8 cellular contexts compared by ENCODE assay signal in the genomic region with DNA sequence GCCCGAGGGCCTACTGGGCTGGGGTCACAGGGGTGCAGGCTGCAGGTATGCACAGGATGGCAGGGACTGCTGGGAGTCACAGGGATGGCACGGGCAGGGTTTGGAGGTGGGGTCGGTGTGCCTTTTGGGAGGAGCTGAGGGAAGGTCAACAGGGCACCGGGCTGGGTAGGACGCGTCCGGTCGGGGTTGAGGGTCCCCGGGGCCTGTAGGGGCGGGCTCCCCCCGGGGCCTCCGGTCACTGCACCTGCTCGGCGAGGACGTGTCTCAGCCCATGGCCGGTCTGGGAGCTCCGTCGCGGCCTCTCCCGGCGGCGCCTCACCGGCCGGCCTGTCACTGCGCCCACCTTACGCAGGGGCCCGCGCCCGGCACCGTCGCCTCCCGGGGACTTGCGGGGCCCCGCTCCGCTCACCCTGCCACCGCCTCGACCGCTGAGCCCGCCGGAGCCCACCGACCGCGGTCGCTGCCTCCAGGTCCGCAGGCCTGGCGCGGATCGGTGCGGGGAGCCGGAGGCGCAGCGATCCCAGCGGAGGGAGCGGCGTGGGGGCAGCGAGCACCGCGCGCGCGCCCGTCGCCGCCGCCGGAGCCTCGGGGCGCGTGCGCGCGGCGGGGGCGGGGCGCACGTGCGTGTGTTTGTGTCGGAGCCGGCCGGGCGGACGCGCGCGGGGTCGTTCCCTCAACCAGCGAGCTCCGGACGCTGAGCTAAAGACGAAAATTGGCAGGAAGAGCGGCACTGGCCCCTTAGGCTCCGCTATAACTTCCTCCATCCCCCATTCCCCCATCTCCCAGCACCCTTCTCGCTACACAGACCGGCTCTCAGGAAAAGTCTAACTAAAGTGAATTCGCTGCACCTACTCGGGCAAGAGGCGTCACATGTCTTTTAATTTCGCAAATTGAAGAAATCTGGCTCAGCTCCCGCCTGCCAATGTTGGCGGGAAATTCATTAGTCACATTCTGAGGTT. TPM values are rescaled to one million over a fixed set of nuclear protein-coding genes. Genes with fewer than 3 reads are reported as not detected.
DNase-seq lines count a peak whose midpoint lies in the region; ATAC-seq lines count a peak whose summit lies in the region.

A gene with protein sequence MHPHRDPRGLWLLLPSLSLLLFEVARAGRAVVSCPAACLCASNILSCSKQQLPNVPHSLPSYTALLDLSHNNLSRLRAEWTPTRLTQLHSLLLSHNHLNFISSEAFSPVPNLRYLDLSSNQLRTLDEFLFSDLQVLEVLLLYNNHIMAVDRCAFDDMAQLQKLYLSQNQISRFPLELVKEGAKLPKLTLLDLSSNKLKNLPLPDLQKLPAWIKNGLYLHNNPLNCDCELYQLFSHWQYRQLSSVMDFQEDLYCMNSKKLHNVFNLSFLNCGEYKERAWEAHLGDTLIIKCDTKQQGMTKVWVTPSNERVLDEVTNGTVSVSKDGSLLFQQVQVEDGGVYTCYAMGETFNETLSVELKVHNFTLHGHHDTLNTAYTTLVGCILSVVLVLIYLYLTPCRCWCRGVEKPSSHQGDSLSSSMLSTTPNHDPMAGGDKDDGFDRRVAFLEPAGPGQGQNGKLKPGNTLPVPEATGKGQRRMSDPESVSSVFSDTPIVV (minus strand): TSS at position 552 of the 959 bp plus-strand sequence. CDS start 815 bp downstream, outside the sequence.

- H3K27me3 ChIP-seq in iPS-15b (ENCODE audit: control insufficient read depth, insufficient read depth, low read length) (peaks cover 44% of the 10 kb centered on the region), skeletal muscle satellite cell (ENCODE audit: control insufficient read depth, insufficient read depth, low read length) (peaks cover 40% of the 10 kb centered on the region)

- peak within 1 kb of the TSS; percentile 95 for H3K4me2 ChIP-seq in skeletal muscle satellite cell (ENCODE audit: low read length)

- H3K9me3 ChIP-seq in T-helper 17 cell (ENCODE audit: control insufficient read depth, low read length, poor library complexity, severe bottlenecking) = no peaks in the 10 kb centered on the region
- H3K9me3 ChIP-seq in iPS-15b (ENCODE audit: control insufficient read depth, insufficient read depth, low read length) = no peaks in the 10 kb centered on the region
- H3K9me3 ChIP-seq in skeletal muscle satellite cell (replicated peaks; ENCODE audit: low read length) = no peaks in the 10 kb centered on the region

- ATAC-seq in T-helper 17 cell = peak; percentile 81
- no peak for ATAC-seq in HG02981 (IDR thresholded peaks at IDR 0.05; ENCODE audit: unreplicated experiment)

- no peaks in the 10 kb centered on the region for H3K36me3 Mint-ChIP-seq in T-helper 17 cell (ENCODE audit: low read depth)

- peak within 1 kb of the TSS; percentile 54 for H3K9ac ChIP-seq in iPS-15b (ENCODE audit: low read depth, low read length)
- H3K9ac ChIP-seq in skeletal muscle satellite cell (ENCODE audit: low read depth, low read length) = peak within 1 kb of the TSS; percentile 42

- peak within 1 kb of the TSS; percentile 94 for H3K27ac Mint-ChIP-seq in T-helper 17 cell

- H3K4me3 ChIP-seq in iPS-15b (ENCODE audit: low read depth, low read length) = peak within 1 kb of the TSS; percentile 95
- H3K4me3 ChIP-seq in skeletal muscle satellite cell (ENCODE audit: low read length) = peak within 1 kb of the TSS; percentile 81

- H3K4me1 ChIP-seq in iPS-15b (ENCODE audit: control insufficient read depth, insufficient read depth, low read length) = no peaks in the 10 kb centered on the region
- H3K4me1 ChIP-seq in skeletal muscle satellite cell (ENCODE audit: control insufficient read depth, insufficient read depth, low read length) = peaks cover 9% of the 10 kb centered on the region

- peak within 1 kb of the TSS; percentile 94 for H3K4me3 Mint-ChIP-seq in T-helper 17 cell

- DNase-seq in NCI-H1436 (lab: John Stamatoyannopoulos, UW) = peak; percentile 41
- DNase-seq in NCI-H1436 treated with DMSO at 0.1 percent for 48 hours (lab: John Stamatoyannopoulos, UW) = no peak
- DNase-seq in HuH-7 (ENCODE audit: low spot score) = peak; percentile 81
- DNase-seq in T-helper 17 cell = peak; percentile 42 to 60 (median 52)
- peak; percentile 75 for DNase-seq in astrocyte of the hippocampus (ENCODE audit: low read depth, low spot score)

- no peaks in the 10 kb centered on the region for H3K27me3 Mint-ChIP-seq in T-helper 17 cell

- peaks cover 43% of the 10 kb centered on the region for H3K4me1 Mint-ChIP-seq in T-helper 17 cell

- H3K36me3 ChIP-seq in iPS-15b (ENCODE audit: control insufficient read depth, insufficient read depth, low read length) (no peaks in the 10 kb centered on the region), skeletal muscle satellite cell (ENCODE audit: insufficient read depth, low read length) (no peaks in the 10 kb centered on the region)

RNA-seq across cellular contexts. Expression of the gene that starts here (rescaled TPM):
- 1 to 10 TPM; 6.2 to 8.0 TPM for total RNA-seq in T-helper 17 cell
- total RNA-seq in skeletal muscle satellite cell (2012; rRNA removed) = under 0.01 and 0.25 TPM in 2 replicates
